ENCODE assay signal across 23 cellular contexts in genomic region chr6:62013719-62014118, GRCh38.
"Had no signal": no experiment of that assay in that cellular context is flagged by ENCODE, and none has a peak within 500 bp of the region (broad histone marks: within the 10 kb centered on the region; RNA-seq: fewer than 3 reads in every experiment).

No MANE protein-coding gene starts in this region.

- H3K27me3 ChIP-seq: gastrocnemius medialis, left lung, ovary, uterus had no signal

- H3K36me3 ChIP-seq: gastrocnemius medialis, left lung, lower lobe of right lung, ovary, uterus had no signal

- H3K4me3 ChIP-seq: gastrocnemius medialis, left lung, lower lobe of right lung, ovary, skin epidermis, uterus had no signal

- DNase-seq: activated CD4-positive, alpha-beta T cell treated with anti-CD3 and anti-CD28 coated beads for 1 hour; activated CD4-positive, alpha-beta T cell treated with anti-CD3 and anti-CD28 coated beads, Interleukin-2, amount 10 ng/mL, durations not matched to agents 7 days and 5 days; activated CD8-positive, alpha-beta T cell treated with anti-CD3 and anti-CD28 coated beads for 36 hours; activated gamma-delta T cell treated with Interleukin-2 at 50 U/mL for 16 hours; activated naive CD4-positive, alpha-beta T cell treated with anti-CD3 and anti-CD28 coated beads, Interleukin-2, amount 50 U/mL, for 16 hours; activated T-cell treated with anti-CD3 and anti-CD28 coated beads, Interleukin-2, amount 50 U/mL, for 4 hours; amniotic stem cell; cortex of kidney; effector memory CD8-positive, alpha-beta T cell; erythroblast; gastrocnemius medialis; glutamatergic neuron; left lung; lower lobe of right lung; mesendoderm; ovary; retina; stimulated activated CD4-positive, alpha-beta T cell treated with anti-CD3 and anti-CD28 coated beads, Interleukin-4, amount 100 ng/mL, for 24 hours; stimulated activated naive CD8-positive, alpha-beta T cell treated with anti-CD3 and anti-CD28 coated beads, Interleukin-15, amount 100 ng/mL, for 72 hours; substantia nigra; T1000; uterus had no signal

- H3K9me3 ChIP-seq: gastrocnemius medialis, lower lobe of right lung, ovary, uterus had no signal

- H3K27ac ChIP-seq: gastrocnemius medialis, left lung, lower lobe of right lung, ovary, skin epidermis, uterus had no signal
